10 cellular contexts compared by ENCODE assay signal in the genomic region with DNA sequence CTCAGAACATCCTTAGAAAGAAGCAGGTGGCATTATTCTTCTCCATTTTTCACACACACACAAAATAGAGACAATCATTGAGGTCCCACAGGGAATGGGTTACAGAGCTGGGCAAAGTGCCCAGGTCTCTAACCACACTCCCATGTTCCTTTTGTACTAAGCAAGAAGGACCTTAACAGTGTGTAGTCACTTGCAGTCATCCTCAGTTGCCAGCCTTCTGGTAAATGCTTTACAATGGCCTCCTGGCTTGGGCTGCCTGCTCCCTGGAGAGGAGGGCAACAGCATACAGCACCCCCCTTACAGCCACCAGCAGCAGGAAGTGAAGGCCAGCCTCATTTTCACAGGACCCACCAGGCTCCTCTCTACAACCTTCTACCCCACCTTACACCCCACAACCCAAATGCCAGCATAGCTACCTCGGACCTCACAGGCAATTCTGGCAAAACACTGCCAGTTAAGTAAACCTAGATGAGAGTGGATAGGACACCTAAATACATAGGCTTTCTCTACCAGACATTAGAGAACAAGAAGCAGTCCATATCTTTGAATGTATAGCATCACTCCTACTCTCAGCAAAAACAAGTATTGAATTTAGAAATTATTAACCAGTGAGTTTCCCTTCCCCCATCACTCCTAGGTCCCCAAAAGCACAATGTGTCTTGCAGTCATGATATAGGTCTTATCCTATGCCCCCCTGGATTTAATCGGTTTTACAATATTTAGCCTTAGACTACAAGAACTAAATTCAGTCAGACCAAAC.
A peak's percentile ranks its signal among the peaks of the same experiment; 100 is the strongest.
DNase-seq lines count a peak whose midpoint lies in the region; ATAC-seq, FAIRE-seq and TF ChIP-seq lines count a peak whose summit lies in the region.
"Had no signal": no experiment of that assay in that cellular context is flagged by ENCODE, and none has a peak within 500 bp of the region (broad histone marks: within the 10 kb centered on the region; RNA-seq: fewer than 3 reads in every experiment).

No MANE protein-coding gene starts in this region.

- H3K9me3 Mint-ChIP-seq in WTC11, result no peaks in the 10 kb centered on the region
- H3K9me3 Mint-ChIP-seq: T-cell had no signal

- FAIRE-seq in pancreas (lab: Jason Lieb, UNC), result no peak

- no peak overlapping the region for H3K27ac Mint-ChIP-seq in WTC11

- peak overlapping the region in 1 of 4 donors; percentile 26 for H3K27ac ChIP-seq in pancreas
- H3K27ac ChIP-seq: upper lobe of left lung had no signal

- no peaks in the 10 kb centered on the region for H3K27me3 Mint-ChIP-seq in WTC11 (ENCODE audit: low read depth)
- H3K27me3 Mint-ChIP-seq: T-cell had no signal

- H3K9me3 ChIP-seq in pancreas, result no peaks in the 10 kb centered on the region
- H3K9me3 ChIP-seq: upper lobe of left lung had no signal

- no peak overlapping the region for H3K4me3 Mint-ChIP-seq in WTC11
- H3K4me3 Mint-ChIP-seq: T-cell had no signal

- ATAC-seq in HG03565 (IDR thresholded peaks at IDR 0.05; ENCODE audit: unreplicated experiment) (peak; percentile 53), WTC11 (peak; percentile 57), pancreas (peak in 3 of 4 donors; percentile 48 to 56 (median 52))

- no peak overlapping the region for H3K4me3 ChIP-seq in pancreas
- H3K4me3 ChIP-seq: upper lobe of left lung had no signal

- H3K36me3 Mint-ChIP-seq in WTC11, result peaks cover 5% of the 10 kb centered on the region

- peaks cover 10% of the 10 kb centered on the region for H3K4me1 Mint-ChIP-seq in WTC11

- DNase-seq in NCI-H2029 (lab: John Stamatoyannopoulos, UW), result peak; percentile 27
- DNase-seq in NCI-H2029 treated with DMSO at 0.1 percent for 48 hours (lab: John Stamatoyannopoulos, UW), result no peak
- no peak for DNase-seq in WTC11 (ENCODE audit: low spot score)
- DNase-seq in pancreas, result peak in 1 of 6 donors; percentile 25
- no peak for DNase-seq in superior temporal gyrus (ENCODE audit: extremely low spot score)
- DNase-seq in activated T-cell treated with anti-CD3 and anti-CD28 coated beads, Interleukin-2, amount 50 U/mL, for 48 hours, result no peak
- DNase-seq in activated CD4-positive, alpha-beta T cell treated with anti-CD3 and anti-CD28 coated beads, Interleukin-2, amount 50 U/mL, for 48 hours, result no peak
- DNase-seq: T-cell had no signal

- POLR2A ChIA-PET in WTC11 (lab: Charles Lee), result no interaction called here

- TF ChIP-seq CTCF in WTC11 (IDR thresholded peaks at IDR 0.05) (no peak), pancreas (IDR thresholded peaks at IDR 0.05) (no peak)

- intact Hi-C loops in pancreas (cut with DNase I), result no loop called here

- H3K36me3 ChIP-seq in pancreas, result no peaks in the 10 kb centered on the region

- CTCF ChIA-PET in WTC11 (lab: Charles Lee), result interaction anchor here (0.8 kb wide), 1 partner anchor 66 kb away, joined by 3 read pairs; no protein-coding TSS in a partner anchor

- no peaks in the 10 kb centered on the region for H3K27me3 ChIP-seq in pancreas
- H3K27me3 ChIP-seq: upper lobe of left lung had no signal

- WGBS in pancreas, 2 donors, result 61 to 71% methylated on average over 2 of the region's 2 CpGs

- peaks cover 5 to 26% (median 17%) of the 10 kb centered on the region in 3 donors for H3K4me1 ChIP-seq in pancreas

TF ChIP-seq in WTC11, 78 proteins besides CTCF, POLR2A, EP300 and RAD21 (continues in another document):
- TF ChIP-seq, protein P1, sequence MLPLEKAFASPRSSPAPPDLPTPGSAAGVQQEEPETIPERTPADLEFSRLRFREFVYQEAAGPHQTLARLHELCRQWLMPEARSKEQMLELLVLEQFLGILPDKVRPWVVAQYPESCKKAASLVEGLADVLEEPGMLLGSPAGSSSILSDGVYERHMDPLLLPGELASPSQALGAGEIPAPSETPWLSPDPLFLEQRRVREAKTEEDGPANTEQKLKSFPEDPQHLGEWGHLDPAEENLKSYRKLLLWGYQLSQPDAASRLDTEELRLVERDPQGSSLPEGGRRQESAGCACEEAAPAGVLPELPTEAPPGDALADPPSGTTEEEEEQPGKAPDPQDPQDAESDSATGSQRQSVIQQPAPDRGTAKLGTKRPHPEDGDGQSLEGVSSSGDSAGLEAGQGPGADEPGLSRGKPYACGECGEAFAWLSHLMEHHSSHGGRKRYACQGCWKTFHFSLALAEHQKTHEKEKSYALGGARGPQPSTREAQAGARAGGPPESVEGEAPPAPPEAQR (CRISPR knock-in tag; IDR thresholded peaks at IDR 0.05), result no peak
- TF ChIP-seq SMAD3 (CRISPR knock-in tag; IDR thresholded peaks at IDR 0.05; ENCODE audit: borderline replicate concordance) (no peak), GTF2I (CRISPR knock-in tag; conservative IDR thresholded peaks at IDR 0.05) (no peak), NFATC4 (CRISPR knock-in tag; IDR thresholded peaks at IDR 0.05) (no peak), FOXJ3 (CRISPR knock-in tag; IDR thresholded peaks at IDR 0.05; ENCODE audit: borderline replicate concordance) (no peak), ZNF138 (CRISPR knock-in tag; conservative IDR thresholded peaks at IDR 0.05) (no peak)
- TF ChIP-seq, protein P2, sequence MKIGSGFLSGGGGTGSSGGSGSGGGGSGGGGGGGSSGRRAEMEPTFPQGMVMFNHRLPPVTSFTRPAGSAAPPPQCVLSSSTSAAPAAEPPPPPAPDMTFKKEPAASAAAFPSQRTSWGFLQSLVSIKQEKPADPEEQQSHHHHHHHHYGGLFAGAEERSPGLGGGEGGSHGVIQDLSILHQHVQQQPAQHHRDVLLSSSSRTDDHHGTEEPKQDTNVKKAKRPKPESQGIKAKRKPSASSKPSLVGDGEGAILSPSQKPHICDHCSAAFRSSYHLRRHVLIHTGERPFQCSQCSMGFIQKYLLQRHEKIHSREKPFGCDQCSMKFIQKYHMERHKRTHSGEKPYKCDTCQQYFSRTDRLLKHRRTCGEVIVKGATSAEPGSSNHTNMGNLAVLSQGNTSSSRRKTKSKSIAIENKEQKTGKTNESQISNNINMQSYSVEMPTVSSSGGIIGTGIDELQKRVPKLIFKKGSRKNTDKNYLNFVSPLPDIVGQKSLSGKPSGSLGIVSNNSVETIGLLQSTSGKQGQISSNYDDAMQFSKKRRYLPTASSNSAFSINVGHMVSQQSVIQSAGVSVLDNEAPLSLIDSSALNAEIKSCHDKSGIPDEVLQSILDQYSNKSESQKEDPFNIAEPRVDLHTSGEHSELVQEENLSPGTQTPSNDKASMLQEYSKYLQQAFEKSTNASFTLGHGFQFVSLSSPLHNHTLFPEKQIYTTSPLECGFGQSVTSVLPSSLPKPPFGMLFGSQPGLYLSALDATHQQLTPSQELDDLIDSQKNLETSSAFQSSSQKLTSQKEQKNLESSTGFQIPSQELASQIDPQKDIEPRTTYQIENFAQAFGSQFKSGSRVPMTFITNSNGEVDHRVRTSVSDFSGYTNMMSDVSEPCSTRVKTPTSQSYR (CRISPR knock-in tag; IDR thresholded peaks at IDR 0.05), result no peak
- TF ChIP-seq, protein P3, sequence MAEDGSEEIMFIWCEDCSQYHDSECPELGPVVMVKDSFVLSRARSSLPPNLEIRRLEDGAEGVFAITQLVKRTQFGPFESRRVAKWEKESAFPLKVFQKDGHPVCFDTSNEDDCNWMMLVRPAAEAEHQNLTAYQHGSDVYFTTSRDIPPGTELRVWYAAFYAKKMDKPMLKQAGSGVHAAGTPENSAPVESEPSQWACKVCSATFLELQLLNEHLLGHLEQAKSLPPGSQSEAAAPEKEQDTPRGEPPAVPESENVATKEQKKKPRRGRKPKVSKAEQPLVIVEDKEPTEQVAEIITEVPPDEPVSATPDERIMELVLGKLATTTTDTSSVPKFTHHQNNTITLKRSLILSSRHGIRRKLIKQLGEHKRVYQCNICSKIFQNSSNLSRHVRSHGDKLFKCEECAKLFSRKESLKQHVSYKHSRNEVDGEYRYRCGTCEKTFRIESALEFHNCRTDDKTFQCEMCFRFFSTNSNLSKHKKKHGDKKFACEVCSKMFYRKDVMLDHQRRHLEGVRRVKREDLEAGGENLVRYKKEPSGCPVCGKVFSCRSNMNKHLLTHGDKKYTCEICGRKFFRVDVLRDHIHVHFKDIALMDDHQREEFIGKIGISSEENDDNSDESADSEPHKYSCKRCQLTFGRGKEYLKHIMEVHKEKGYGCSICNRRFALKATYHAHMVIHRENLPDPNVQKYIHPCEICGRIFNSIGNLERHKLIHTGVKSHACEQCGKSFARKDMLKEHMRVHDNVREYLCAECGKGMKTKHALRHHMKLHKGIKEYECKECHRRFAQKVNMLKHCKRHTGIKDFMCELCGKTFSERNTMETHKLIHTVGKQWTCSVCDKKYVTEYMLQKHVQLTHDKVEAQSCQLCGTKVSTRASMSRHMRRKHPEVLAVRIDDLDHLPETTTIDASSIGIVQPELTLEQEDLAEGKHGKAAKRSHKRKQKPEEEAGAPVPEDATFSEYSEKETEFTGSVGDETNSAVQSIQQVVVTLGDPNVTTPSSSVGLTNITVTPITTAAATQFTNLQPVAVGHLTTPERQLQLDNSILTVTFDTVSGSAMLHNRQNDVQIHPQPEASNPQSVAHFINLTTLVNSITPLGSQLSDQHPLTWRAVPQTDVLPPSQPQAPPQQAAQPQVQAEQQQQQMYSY (CRISPR knock-in tag; IDR thresholded peaks at IDR 0.05), result no peak
